In genomic region chr5:179802950-179803562, GRCh38 we compare ENCODE assay signal across 1 cellular context.
TF ChIP-seq lines count a peak whose summit lies in the region.

No MANE protein-coding gene starts in this region.

TF ChIP-seq in A549, 52 proteins besides CTCF, POLR2A, EP300 and RAD21 (continued from another document):
- TF ChIP-seq, protein P1, sequence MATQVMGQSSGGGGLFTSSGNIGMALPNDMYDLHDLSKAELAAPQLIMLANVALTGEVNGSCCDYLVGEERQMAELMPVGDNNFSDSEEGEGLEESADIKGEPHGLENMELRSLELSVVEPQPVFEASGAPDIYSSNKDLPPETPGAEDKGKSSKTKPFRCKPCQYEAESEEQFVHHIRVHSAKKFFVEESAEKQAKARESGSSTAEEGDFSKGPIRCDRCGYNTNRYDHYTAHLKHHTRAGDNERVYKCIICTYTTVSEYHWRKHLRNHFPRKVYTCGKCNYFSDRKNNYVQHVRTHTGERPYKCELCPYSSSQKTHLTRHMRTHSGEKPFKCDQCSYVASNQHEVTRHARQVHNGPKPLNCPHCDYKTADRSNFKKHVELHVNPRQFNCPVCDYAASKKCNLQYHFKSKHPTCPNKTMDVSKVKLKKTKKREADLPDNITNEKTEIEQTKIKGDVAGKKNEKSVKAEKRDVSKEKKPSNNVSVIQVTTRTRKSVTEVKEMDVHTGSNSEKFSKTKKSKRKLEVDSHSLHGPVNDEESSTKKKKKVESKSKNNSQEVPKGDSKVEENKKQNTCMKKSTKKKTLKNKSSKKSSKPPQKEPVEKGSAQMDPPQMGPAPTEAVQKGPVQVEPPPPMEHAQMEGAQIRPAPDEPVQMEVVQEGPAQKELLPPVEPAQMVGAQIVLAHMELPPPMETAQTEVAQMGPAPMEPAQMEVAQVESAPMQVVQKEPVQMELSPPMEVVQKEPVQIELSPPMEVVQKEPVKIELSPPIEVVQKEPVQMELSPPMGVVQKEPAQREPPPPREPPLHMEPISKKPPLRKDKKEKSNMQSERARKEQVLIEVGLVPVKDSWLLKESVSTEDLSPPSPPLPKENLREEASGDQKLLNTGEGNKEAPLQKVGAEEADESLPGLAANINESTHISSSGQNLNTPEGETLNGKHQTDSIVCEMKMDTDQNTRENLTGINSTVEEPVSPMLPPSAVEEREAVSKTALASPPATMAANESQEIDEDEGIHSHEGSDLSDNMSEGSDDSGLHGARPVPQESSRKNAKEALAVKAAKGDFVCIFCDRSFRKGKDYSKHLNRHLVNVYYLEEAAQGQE (IDR thresholded peaks at IDR 0.05) = no peak
- TF ChIP-seq KDM1A (IDR thresholded peaks at IDR 0.05; ENCODE audit: low read depth) = no peak
- TF ChIP-seq KDM5A (IDR thresholded peaks at IDR 0.05) = no peak
- no peak for TF ChIP-seq MYC (IDR thresholded peaks at IDR 0.05; ENCODE audit: borderline replicate concordance, low read length)
- TF ChIP-seq, protein P2, sequence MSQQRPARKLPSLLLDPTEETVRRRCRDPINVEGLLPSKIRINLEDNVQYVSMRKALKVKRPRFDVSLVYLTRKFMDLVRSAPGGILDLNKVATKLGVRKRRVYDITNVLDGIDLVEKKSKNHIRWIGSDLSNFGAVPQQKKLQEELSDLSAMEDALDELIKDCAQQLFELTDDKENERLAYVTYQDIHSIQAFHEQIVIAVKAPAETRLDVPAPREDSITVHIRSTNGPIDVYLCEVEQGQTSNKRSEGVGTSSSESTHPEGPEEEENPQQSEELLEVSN (IDR thresholded peaks at IDR 0.05; ENCODE audit: borderline replicate concordance, low read depth) = no peak
